In the genomic region with DNA sequence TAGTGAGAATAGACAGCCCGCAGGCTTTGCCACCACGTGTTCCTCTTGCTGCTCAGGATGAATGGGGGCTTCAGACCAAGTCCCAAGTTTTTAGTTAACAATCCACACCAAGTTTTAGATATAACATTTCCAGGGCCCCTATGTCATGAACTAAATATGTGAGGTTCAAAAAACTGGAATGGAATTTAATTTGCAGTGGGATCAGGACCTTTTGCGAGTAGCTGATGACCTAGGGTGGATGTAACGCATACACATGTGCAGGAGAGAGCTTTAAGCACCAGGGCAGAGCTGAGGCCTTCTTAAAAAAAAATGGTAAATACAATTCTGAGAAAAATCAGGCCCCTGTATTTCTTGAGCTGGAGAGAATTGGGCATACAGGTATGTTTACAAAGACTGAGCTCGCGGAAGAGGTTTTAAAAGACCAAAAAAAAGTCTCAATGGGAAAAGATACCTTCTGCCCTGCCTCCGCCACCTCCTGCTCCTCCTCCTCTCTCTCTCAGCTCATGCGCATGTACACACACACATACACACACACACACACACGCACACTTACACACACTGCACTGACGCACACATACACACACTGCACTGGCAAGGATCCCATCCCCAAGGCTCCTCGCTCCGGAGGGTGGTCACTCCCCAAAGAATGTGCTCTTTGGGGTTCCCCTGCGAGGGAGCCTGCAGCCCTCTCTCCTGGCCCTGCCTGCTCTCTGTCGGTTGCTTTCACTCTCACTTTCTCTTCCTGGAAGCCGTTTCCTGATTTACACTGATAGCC, we compare ENCODE assay signal across 8 cellular contexts. TPM values are rescaled to one million over a fixed set of nuclear protein-coding genes. Genes with fewer than 3 reads are reported as not detected.
DNase-seq lines count a peak whose midpoint lies in the region; ATAC-seq, FAIRE-seq and TF ChIP-seq lines count a peak whose summit lies in the region.

No MANE protein-coding gene starts in this region.

- 58% methylated on average over 15 of the region's 15 CpGs for WGBS in A549 (ENCODE audit: missing lambda C conversion rate)
- 13% methylated on average over 15 of the region's 15 CpGs for WGBS in esophagus muscularis mucosa
- 10 to 16% methylated on average over 15 of the region's 15 CpGs for WGBS in upper lobe of left lung, 2 donors

- DNase-seq in A549 (ENCODE audit: low read depth in 1 of 2, low spot score in 1 of 2) (no peak), esophagus muscularis mucosa (ENCODE audit: extremely low spot score) (no peak), neural crest cell (ENCODE audit: low read depth, low spot score) (no peak), upper lobe of left lung (peak in 1 of 2 donors; percentile 39), DMS153 (lab: John Stamatoyannopoulos, UW) (no peak)
- DNase-seq in activated CD4-positive, alpha-beta T cell treated with anti-CD3 and anti-CD28 coated beads, Interleukin-2, amount 50 U/mL, for 4 hours: peak; percentile 14 to 25

- no peak for TF ChIP-seq EP300 in A549 (IDR thresholded peaks at IDR 0.05)
- TF ChIP-seq EP300 in esophagus muscularis mucosa (IDR thresholded peaks at IDR 0.05): no peak
- TF ChIP-seq EP300 in upper lobe of left lung (IDR thresholded peaks at IDR 0.05): no peak

- no peak for TF ChIP-seq RAD21 in A549 (conservative IDR thresholded peaks at IDR 0.05 in 1 of 2, IDR thresholded peaks at IDR 0.05 in 1 of 2)

- H3K27me3 ChIP-seq in esophagus muscularis mucosa (no peaks in the 10 kb centered on the region), upper lobe of left lung (no peaks in the 10 kb centered on the region)

- H3K4me3 ChIP-seq in A549 (0 out of 3 replicates have a peak overlapping the region, but pooled peaks have one; percentile 8), esophagus muscularis mucosa (peak overlapping the region; percentile 45 to 64 (median 50)), upper lobe of left lung (peak overlapping the region in 3 of 4 donors; percentile 35 to 53 (median 49))

- peaks cover 2% of the 10 kb centered on the region for H3K9me3 Mint-ChIP-seq in neural crest cell

- no peaks in the 10 kb centered on the region for H3K36me3 ChIP-seq in esophagus muscularis mucosa
- H3K36me3 ChIP-seq in upper lobe of left lung: no peaks in the 10 kb centered on the region

- no peaks in the 10 kb centered on the region for H3K36me3 Mint-ChIP-seq in neural crest cell (ENCODE audit: low read depth)

- no peak for TF ChIP-seq CTCF in A549 (IDR thresholded peaks at IDR 0.05)
- no peak for TF ChIP-seq CTCF in esophagus muscularis mucosa (IDR thresholded peaks at IDR 0.05)
- no peak for TF ChIP-seq CTCF in neural crest cell (conservative IDR thresholded peaks at IDR 0.05)
- no peak for TF ChIP-seq CTCF in upper lobe of left lung (IDR thresholded peaks at IDR 0.05)

- no peak for FAIRE-seq in A549 (lab: Jason Lieb, UNC)

- CTCF ChIA-PET in A549 (lab: Yijun Ruan, JAX): interaction anchor here (1.2 to 2.6 kb wide), 3 partner anchors 14 to 81 kb away, joined by 3 to 8 read pairs (median 8); no protein-coding TSS in a partner anchor

- H3K4me2 ChIP-seq in A549: peak overlapping the region; percentile 36; the same call in 2 of the 3 replicates

- no peak overlapping the region for H3K27ac Mint-ChIP-seq in neural crest cell (ENCODE audit: unreplicated experiment)

- TF ChIP-seq POLR2A in A549 (IDR thresholded peaks at IDR 0.05; ENCODE audit: low read length) (no peak), esophagus muscularis mucosa (IDR thresholded peaks at IDR 0.05; ENCODE audit: low read depth) (no peak), upper lobe of left lung (IDR thresholded peaks at IDR 0.05) (no peak)

- H3K9me3 ChIP-seq in A549 (no peaks in the 10 kb centered on the region), esophagus muscularis mucosa (no peaks in the 10 kb centered on the region), upper lobe of left lung (no peaks in the 10 kb centered on the region)

- H3K4me1 ChIP-seq in A549 (peaks cover 13% of the 10 kb centered on the region; the same call in 1 of the 3 replicates), esophagus muscularis mucosa (peaks cover 0 to 21% (median 17%) of the 10 kb centered on the region in 4 donors), upper lobe of left lung (peaks cover 2 to 11% (median 6%) of the 10 kb centered on the region in 4 donors)

- POLR2A ChIA-PET in A549 (lab: Yijun Ruan, JAX): no interaction called here

- peaks cover 12% of the 10 kb centered on the region for H3K4me1 Mint-ChIP-seq in neural crest cell

- H3K27me3 Mint-ChIP-seq in neural crest cell (ENCODE audit: low read depth): peaks cover 3% of the 10 kb centered on the region

- intact Hi-C loops in esophagus muscularis mucosa (cut with DNase I): no loop called here

- H3K27ac ChIP-seq in A549: peak overlapping the region in 1 of 2 experiments; percentile 29; a peak in 2 of 6 replicates
- peak overlapping the region in 2 of 4 donors; percentile 15 to 39 for H3K27ac ChIP-seq in esophagus muscularis mucosa (replicated peaks in 1 of 4)
- peak overlapping the region in 3 of 4 donors; percentile 55 to 65 (median 60) for H3K27ac ChIP-seq in upper lobe of left lung

- peak overlapping the region; percentile 6 for H3K4me3 Mint-ChIP-seq in neural crest cell

- peak in 1 of 2 experiments; percentile 58; a peak in 3 of 6 replicates for ATAC-seq in A549
- peak; percentile 78 for ATAC-seq in GM19023 (IDR thresholded peaks at IDR 0.05; ENCODE audit: unreplicated experiment)
- ATAC-seq in HG03135 (IDR thresholded peaks at IDR 0.05; ENCODE audit: unreplicated experiment): peak; percentile 88
- peak; percentile 83 to 85 for ATAC-seq in upper lobe of left lung (ENCODE audit: low FRiP score in 2 of 2)

TF ChIP-seq in A549, 52 proteins besides CTCF, POLR2A, EP300 and RAD21:
- TF ChIP-seq EHF (CRISPR knock-in tag; IDR thresholded peaks at IDR 0.05) (no peak), HDAC2 (IDR thresholded peaks at IDR 0.05) (no peak), JUNB (IDR thresholded peaks at IDR 0.05) (no peak), HOXA7 (CRISPR knock-in tag; IDR thresholded peaks at IDR 0.05) (no peak), FOXS1 (CRISPR knock-in tag; IDR thresholded peaks at IDR 0.05) (no peak)

RNA-seq across cellular contexts. Expression of a gene that starts 48.2 kb away (rescaled TPM):
- 69.5 and 117 TPM in 2 replicates for polyA plus RNA-seq in A549 (2011; rRNA removed)
- 53.7 and 64.5 TPM in 2 replicates for polyA plus RNA-seq in A549 (2012; cell fraction: cytosol; rRNA removed)
- 140 and 145 TPM in 2 replicates for polyA plus RNA-seq in A549 (2012; cell fraction: nucleus; rRNA removed)
- polyA plus RNA-seq in A549 (2017; fragmentation: RNase III; extraction: RNeasy Plus Mini Kit Qiagen cat#74134 plus additional on column Dnase treatment): 38.5 to 48.4 TPM (median 42.6 TPM) in 3 replicates
- polyA minus RNA-seq in A549 (2011; rRNA and poly(A)+ RNA removed): 348 and 449 TPM in 2 replicates
- 10 to 100 TPM; 33.6 to 95.3 (median 49.7) TPM for total RNA-seq in esophagus muscularis mucosa
- total RNA-seq in neural crest cell: 67.6 and 70.3 TPM in 2 replicates
- total RNA-seq in upper lobe of left lung: 100 to 1,000 TPM in 2 of 6 donors, 10 to 100 TPM in 4; 31.0 to 142 (median 63.8) TPM

Comparison
In these comparisons a context has a peak if more than half of its experiments do, and no peak if none do; other contexts are left out.
1. DNase-seq: peak in activated CD4-positive, alpha-beta T cell treated with anti-CD3 and anti-CD28 coated beads, Interleukin-2, amount 50 U/mL, for 4 hours (2 of 2); none in A549 (0 of 2), esophagus muscularis mucosa (single experiment), neural crest cell (single experiment) and DMS153 (single experiment).
2. Peak in every context shown above with its lines, with median percentiles within 50 percentile points of each other: H3K4me3 ChIP-seq.